ENCODE assay signal across 8 cellular contexts in the genomic region with DNA sequence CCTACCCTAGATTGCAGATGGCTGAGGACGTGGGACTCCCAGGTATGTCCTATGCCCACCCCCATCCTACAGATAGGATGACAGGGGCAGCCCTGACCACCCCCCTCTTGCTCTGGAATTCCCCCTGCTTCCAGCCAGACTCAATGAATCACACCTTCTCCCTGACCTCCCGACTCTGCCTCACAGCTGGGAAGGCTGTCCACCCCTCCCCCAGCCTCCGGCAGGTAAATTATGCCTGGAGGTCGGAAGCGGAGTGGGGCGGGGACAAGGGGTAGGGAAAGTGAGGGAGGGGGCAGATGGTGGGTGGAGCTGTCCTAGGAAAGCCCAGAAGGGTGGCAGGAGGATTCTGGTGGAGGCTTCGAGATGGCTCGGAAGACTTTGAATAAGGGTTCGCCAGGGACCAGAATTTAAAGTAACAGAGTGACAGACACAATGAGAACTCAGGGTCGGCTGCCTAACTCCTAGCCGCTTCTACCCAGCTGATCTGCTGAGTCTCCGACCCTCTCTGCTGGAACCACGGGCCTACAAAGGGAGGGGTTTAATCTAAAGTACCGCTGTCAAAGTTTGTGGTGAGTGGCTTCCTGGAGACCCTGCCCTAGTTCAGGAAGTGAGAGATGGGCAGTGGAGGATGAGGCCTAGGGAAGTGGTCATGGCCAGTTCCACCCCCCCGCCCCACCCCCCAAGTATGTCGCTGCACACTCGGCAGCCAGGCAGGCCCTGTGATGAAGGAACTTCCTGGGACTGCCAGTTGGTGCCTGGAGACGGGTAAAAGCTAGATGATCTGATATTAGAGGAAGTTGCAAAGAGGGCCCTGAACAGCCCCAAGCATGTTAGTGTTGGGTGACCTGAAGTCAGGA. TPM values are rescaled to one million over a fixed set of nuclear protein-coding genes. Genes with fewer than 3 reads are reported as not detected.
DNase-seq lines count a peak whose midpoint lies in the region; ATAC-seq and TF ChIP-seq lines count a peak whose summit lies in the region.

No MANE protein-coding gene starts in this region.

- no peak overlapping the region for H3K4me3 Mint-ChIP-seq in glutamatergic neuron (ENCODE audit: unreplicated experiment)

- peak overlapping the region; percentile 60 to 99 (median 96) for H3K27ac ChIP-seq in dorsolateral prefrontal cortex

- no peaks in the 10 kb centered on the region for H3K27me3 ChIP-seq in dorsolateral prefrontal cortex

- no peak overlapping the region for H3K27ac Mint-ChIP-seq in glutamatergic neuron (ENCODE audit: unreplicated experiment)

- TF ChIP-seq CTCF in GM10266 (IDR thresholded peaks at IDR 0.05; ENCODE audit: control insufficient read depth, insufficient read depth, low read depth, missing control alignments) (no peak), dorsolateral prefrontal cortex (IDR thresholded peaks at IDR 0.05 in 54 of 56, conservative IDR thresholded peaks at IDR 0.05 in 2 of 56; ENCODE audit: low read depth in 1 of 56, partially characterized antibody in 56 of 56) (no peak), glutamatergic neuron (IDR thresholded peaks at IDR 0.05; ENCODE audit: partially characterized antibody, unreplicated experiment) (no peak)

- peak; percentile 53 for DNase-seq in GM10266 (ENCODE audit: extremely low spot score)
- peak; percentile 63 for DNase-seq in RPMI8226
- peak in 2 of 10 donors; percentile 27 to 47 for DNase-seq in dorsolateral prefrontal cortex
- peak; percentile 82 for DNase-seq in mesenteric fat pad (ENCODE audit: low spot score)
- DNase-seq in glutamatergic neuron = no peak
- DNase-seq in stimulated activated CD4-positive, alpha-beta T cell treated with anti-CD3 and anti-CD28 coated beads, Interleukin-4, amount 100 ng/mL, for 24 hours = no peak
- DNase-seq in NCI-H2107 (lab: John Stamatoyannopoulos, UW) = no peak

- intact Hi-C loops in dorsolateral prefrontal cortex (cut with DNase I) = loop anchor here in 1 of 2 donors (5.0 kb wide), 2 partner anchors 36 to 166 kb away; a partner anchor contains a TSS

- peaks cover 13% of the 10 kb centered on the region for H3K27me3 Mint-ChIP-seq in glutamatergic neuron (ENCODE audit: unreplicated experiment)

- peaks cover 15% of the 10 kb centered on the region for H3K4me1 Mint-ChIP-seq in glutamatergic neuron (ENCODE audit: low read depth, unreplicated experiment)

- ATAC-seq in HG02642 (IDR thresholded peaks at IDR 0.05; ENCODE audit: poor library complexity, unreplicated experiment) = no peak

- peaks cover 5% of the 10 kb centered on the region for H3K9me3 Mint-ChIP-seq in glutamatergic neuron (ENCODE audit: unreplicated experiment)

- peak overlapping the region in 57 of 59 donors; percentile 7 to 96 (median 84) for H3K4me3 ChIP-seq in dorsolateral prefrontal cortex

- peaks cover 15% of the 10 kb centered on the region for H3K36me3 Mint-ChIP-seq in glutamatergic neuron (ENCODE audit: unreplicated experiment)

RNA-seq across cellular contexts. Expression of a gene that starts 4.2 kb away (rescaled TPM):
- total RNA-seq in dorsolateral prefrontal cortex (100 to 1,000 TPM in 43 of 120 experiments, 10 to 100 TPM in 77; 27.1 to 361 (median 85.0) TPM), mesenteric fat pad (35.6 TPM), glutamatergic neuron (ENCODE audit: unreplicated experiment) (10.1 TPM)

Comparison
In these comparisons a context has a peak if more than half of its experiments do, and no peak if none do; other contexts are left out.
1. DNase-seq: peak in GM10266 (single experiment), RPMI8226 (single experiment) and mesenteric fat pad (single experiment); none in glutamatergic neuron (single experiment), stimulated activated CD4-positive, alpha-beta T cell treated with anti-CD3 and anti-CD28 coated beads, Interleukin-4, amount 100 ng/mL, for 24 hours (single experiment) and NCI-H2107 (single experiment).